Comparison of ENCODE assay signal across 1 cellular context in genomic region chr3:101675709-101676218, GRCh38.
TF ChIP-seq lines count a peak whose summit lies in the region.

No MANE protein-coding gene starts in this region.

TF ChIP-seq in H1, 55 proteins besides CTCF, POLR2A, EP300 and RAD21:
- TF ChIP-seq POU5F1 (IDR thresholded peaks at IDR 0.05; ENCODE audit: low read depth, low read length) (no peak), TEAD4 (IDR thresholded peaks at IDR 0.05; ENCODE audit: low read depth, low read length) (no peak), RBBP5 (IDR thresholded peaks at IDR 0.05; ENCODE audit: borderline replicate concordance, low read depth, low read length) (no peak), SP2 (IDR thresholded peaks at IDR 0.05; ENCODE audit: low read length) (no peak), ASH2L (IDR thresholded peaks at IDR 0.05; ENCODE audit: low read length) (peak; percentile 65), KDM1A (IDR thresholded peaks at IDR 0.05; ENCODE audit: borderline replicate concordance, low read length) (peak; percentile 64; the same call in 1 of the 2 replicates), EGR1 (IDR thresholded peaks at IDR 0.05; ENCODE audit: borderline replicate concordance, low read depth, low read length) (peak; percentile 86), HDAC2 (IDR thresholded peaks at IDR 0.05; ENCODE audit: borderline replicate concordance in 1 of 2, low read depth in 2 of 2, low read length in 2 of 2) (peak in 1 of 2 experiments; percentile 5; a peak in 1 of 4 replicates), CTBP2 (IDR thresholded peaks at IDR 0.05; ENCODE audit: borderline replicate concordance, insufficient read depth, insufficient read length, low read length) (no peak), SIN3A (conservative IDR thresholded peaks at IDR 0.05 in 1 of 2, IDR thresholded peaks at IDR 0.05 in 1 of 2; ENCODE audit: low read depth in 1 of 2, low read length in 2 of 2) (peak in 1 of 2 experiments; percentile 87; a peak in 1 of 4 replicates), GTF2F1 (IDR thresholded peaks at IDR 0.05; ENCODE audit: borderline replicate concordance, low read depth, low read length) (no peak), KDM4A (IDR thresholded peaks at IDR 0.05; ENCODE audit: low read depth, low read length, severe bottlenecking) (peak; percentile 23), TAF1 (IDR thresholded peaks at IDR 0.05; ENCODE audit: low read depth, low read length) (peak; percentile 74)
- TF ChIP-seq, protein P1, sequence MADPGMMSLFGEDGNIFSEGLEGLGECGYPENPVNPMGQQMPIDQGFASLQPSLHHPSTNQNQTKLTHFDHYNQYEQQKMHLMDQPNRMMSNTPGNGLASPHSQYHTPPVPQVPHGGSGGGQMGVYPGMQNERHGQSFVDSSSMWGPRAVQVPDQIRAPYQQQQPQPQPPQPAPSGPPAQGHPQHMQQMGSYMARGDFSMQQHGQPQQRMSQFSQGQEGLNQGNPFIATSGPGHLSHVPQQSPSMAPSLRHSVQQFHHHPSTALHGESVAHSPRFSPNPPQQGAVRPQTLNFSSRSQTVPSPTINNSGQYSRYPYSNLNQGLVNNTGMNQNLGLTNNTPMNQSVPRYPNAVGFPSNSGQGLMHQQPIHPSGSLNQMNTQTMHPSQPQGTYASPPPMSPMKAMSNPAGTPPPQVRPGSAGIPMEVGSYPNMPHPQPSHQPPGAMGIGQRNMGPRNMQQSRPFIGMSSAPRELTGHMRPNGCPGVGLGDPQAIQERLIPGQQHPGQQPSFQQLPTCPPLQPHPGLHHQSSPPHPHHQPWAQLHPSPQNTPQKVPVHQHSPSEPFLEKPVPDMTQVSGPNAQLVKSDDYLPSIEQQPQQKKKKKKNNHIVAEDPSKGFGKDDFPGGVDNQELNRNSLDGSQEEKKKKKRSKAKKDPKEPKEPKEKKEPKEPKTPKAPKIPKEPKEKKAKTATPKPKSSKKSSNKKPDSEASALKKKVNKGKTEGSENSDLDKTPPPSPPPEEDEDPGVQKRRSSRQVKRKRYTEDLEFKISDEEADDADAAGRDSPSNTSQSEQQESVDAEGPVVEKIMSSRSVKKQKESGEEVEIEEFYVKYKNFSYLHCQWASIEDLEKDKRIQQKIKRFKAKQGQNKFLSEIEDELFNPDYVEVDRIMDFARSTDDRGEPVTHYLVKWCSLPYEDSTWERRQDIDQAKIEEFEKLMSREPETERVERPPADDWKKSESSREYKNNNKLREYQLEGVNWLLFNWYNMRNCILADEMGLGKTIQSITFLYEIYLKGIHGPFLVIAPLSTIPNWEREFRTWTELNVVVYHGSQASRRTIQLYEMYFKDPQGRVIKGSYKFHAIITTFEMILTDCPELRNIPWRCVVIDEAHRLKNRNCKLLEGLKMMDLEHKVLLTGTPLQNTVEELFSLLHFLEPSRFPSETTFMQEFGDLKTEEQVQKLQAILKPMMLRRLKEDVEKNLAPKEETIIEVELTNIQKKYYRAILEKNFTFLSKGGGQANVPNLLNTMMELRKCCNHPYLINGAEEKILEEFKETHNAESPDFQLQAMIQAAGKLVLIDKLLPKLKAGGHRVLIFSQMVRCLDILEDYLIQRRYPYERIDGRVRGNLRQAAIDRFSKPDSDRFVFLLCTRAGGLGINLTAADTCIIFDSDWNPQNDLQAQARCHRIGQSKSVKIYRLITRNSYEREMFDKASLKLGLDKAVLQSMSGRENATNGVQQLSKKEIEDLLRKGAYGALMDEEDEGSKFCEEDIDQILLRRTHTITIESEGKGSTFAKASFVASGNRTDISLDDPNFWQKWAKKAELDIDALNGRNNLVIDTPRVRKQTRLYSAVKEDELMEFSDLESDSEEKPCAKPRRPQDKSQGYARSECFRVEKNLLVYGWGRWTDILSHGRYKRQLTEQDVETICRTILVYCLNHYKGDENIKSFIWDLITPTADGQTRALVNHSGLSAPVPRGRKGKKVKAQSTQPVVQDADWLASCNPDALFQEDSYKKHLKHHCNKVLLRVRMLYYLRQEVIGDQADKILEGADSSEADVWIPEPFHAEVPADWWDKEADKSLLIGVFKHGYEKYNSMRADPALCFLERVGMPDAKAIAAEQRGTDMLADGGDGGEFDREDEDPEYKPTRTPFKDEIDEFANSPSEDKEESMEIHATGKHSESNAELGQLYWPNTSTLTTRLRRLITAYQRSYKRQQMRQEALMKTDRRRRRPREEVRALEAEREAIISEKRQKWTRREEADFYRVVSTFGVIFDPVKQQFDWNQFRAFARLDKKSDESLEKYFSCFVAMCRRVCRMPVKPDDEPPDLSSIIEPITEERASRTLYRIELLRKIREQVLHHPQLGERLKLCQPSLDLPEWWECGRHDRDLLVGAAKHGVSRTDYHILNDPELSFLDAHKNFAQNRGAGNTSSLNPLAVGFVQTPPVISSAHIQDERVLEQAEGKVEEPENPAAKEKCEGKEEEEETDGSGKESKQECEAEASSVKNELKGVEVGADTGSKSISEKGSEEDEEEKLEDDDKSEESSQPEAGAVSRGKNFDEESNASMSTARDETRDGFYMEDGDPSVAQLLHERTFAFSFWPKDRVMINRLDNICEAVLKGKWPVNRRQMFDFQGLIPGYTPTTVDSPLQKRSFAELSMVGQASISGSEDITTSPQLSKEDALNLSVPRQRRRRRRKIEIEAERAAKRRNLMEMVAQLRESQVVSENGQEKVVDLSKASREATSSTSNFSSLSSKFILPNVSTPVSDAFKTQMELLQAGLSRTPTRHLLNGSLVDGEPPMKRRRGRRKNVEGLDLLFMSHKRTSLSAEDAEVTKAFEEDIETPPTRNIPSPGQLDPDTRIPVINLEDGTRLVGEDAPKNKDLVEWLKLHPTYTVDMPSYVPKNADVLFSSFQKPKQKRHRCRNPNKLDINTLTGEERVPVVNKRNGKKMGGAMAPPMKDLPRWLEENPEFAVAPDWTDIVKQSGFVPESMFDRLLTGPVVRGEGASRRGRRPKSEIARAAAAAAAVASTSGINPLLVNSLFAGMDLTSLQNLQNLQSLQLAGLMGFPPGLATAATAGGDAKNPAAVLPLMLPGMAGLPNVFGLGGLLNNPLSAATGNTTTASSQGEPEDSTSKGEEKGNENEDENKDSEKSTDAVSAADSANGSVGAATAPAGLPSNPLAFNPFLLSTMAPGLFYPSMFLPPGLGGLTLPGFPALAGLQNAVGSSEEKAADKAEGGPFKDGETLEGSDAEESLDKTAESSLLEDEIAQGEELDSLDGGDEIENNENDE (IDR thresholded peaks at IDR 0.05; ENCODE audit: insufficient replicate concordance, low read length), result peak; percentile 38
